In the genomic region with DNA sequence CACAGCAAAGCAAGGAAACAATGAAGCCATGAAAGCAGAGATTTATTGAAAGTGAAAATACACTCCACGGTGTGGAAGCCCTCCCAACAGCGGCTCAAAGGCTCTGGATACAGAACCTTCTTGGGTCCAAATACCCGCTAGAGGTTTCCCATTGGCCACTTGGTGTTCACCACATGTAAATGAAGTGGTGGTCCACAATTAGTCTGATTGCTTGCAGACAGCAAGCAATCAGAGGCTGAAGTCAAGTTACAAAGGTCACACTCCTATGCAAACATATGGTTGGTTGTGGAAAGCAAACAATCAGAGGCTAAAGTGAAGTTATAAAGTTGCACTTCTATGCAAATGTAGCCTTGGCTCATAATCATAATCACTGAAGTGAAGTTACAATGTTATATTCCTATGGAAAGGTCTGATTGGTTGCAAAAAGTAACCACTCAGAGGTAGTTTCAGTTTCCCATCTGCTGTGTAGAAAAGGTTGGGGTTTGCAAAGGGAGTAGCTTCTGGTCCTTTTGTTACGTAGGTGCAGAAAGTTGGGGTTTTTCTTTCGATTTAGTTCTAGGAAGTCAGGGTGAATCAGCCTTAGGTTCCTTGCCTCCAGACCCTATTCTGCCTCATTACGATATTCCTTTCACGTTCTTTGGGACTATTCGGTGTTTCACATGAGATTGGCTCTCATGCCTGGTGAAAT, we compare ENCODE assay signal across 8 cellular contexts. TPM values are rescaled to one million over a fixed set of nuclear protein-coding genes. Genes with fewer than 3 reads are reported as not detected.
A peak's percentile ranks its signal among the peaks of the same experiment; 100 is the strongest.
DNase-seq lines count a peak whose midpoint lies in the region; ATAC-seq and TF ChIP-seq lines count a peak whose summit lies in the region.

No MANE protein-coding gene starts in this region.

- no peak overlapping the region for H3K4me3 Mint-ChIP-seq in GM23338

- H2AFZ ChIP-seq in GM23338 = peak overlapping the region; percentile 78; the same call in 1 of the 2 replicates

- no peaks in the 10 kb centered on the region for H3K36me3 ChIP-seq in GM23338 (ENCODE audit: insufficient read depth)
- H3K36me3 ChIP-seq in heart right ventricle = no peaks in the 10 kb centered on the region

- H3K27me3 ChIP-seq in GM23338 (ENCODE audit: insufficient read depth) (no peaks in the 10 kb centered on the region), heart right ventricle (peaks cover 0 to 8% (median 0%) of the 10 kb centered on the region in 7 donors)

- H3K9me3 Mint-ChIP-seq in GM23338 = no peaks in the 10 kb centered on the region

- H3K4me1 Mint-ChIP-seq in GM23338 = no peaks in the 10 kb centered on the region; the same call in 1 of the 3 replicates

- H3K27ac ChIP-seq in GM23338 (ENCODE audit: low read depth) (no peak overlapping the region), heart right ventricle (peak overlapping the region in 1 of 10 donors; percentile 77)

- no peaks in the 10 kb centered on the region for H3K36me3 Mint-ChIP-seq in GM23338 (ENCODE audit: low read depth)

- H3K4me1 ChIP-seq in GM23338 (ENCODE audit: insufficient read depth) (peaks cover 7% of the 10 kb centered on the region; the same call in 1 of the 2 replicates), heart right ventricle (peaks cover 0 to 10% (median 0%) of the 10 kb centered on the region in 9 donors)

- TF ChIP-seq CTCF in GM23338 (conservative IDR thresholded peaks at IDR 0.05; ENCODE audit: low read depth in 2 of 2) = no peak
- TF ChIP-seq CTCF in fibroblast of the aortic adventitia (IDR thresholded peaks at IDR 0.05; ENCODE audit: insufficient read depth, low read length) = no peak
- TF ChIP-seq CTCF in heart right ventricle (IDR thresholded peaks at IDR 0.05) = no peak

- H4K20me1 ChIP-seq in GM23338 (replicated peaks; ENCODE audit: insufficient read depth) = no peaks in the 10 kb centered on the region

- no peaks in the 10 kb centered on the region for H3K27me3 Mint-ChIP-seq in GM23338 (ENCODE audit: insufficient read depth, low read depth, poor library complexity)

- no peak overlapping the region for H3K27ac Mint-ChIP-seq in GM23338

- DNase-seq in GM23338 (ENCODE audit: low spot score) (no peak), NCI-H460 (ENCODE audit: extremely low read depth, low read depth) (peak; percentile 30), fibroblast of the aortic adventitia (ENCODE audit: low read depth) (peak; percentile 2), heart right ventricle (no peak), NCI-H1048 (lab: John Stamatoyannopoulos, UW) (no peak), cardiac septum (ENCODE audit: low spot score) (no peak), NCI-H2227 (lab: John Stamatoyannopoulos, UW; ENCODE audit: unreplicated experiment) (no peak)

- no peaks in the 10 kb centered on the region for H3K9me3 ChIP-seq in heart right ventricle

- ATAC-seq in GM18508 (IDR thresholded peaks at IDR 0.05; ENCODE audit: insufficient read depth, unreplicated experiment) (peak; percentile 87), GM23338 (no peak), heart right ventricle (no peak)

- H3F3A ChIP-seq in GM23338 (replicated peaks; ENCODE audit: low read depth) = no peaks in the 10 kb centered on the region

- H3K4me2 ChIP-seq in GM23338 = no peak overlapping the region

- H3K79me2 ChIP-seq in GM23338 (replicated peaks; ENCODE audit: insufficient read depth) = no peaks in the 10 kb centered on the region

- intact Hi-C loops in heart right ventricle (cut with DNase I) (no loop called here), cardiac septum (cut with DNase I) (no loop called here)

- no peaks in the 10 kb centered on the region for H3K9me2 ChIP-seq in GM23338 (ENCODE audit: insufficient read depth)

- H3K4me3 ChIP-seq in GM23338 (no peak overlapping the region), fibroblast of the aortic adventitia (ENCODE audit: low read depth, low read length) (no peak overlapping the region), heart right ventricle (peak overlapping the region in 1 of 10 donors; percentile 22)

- 77 to 83% methylated on average over 8 of the region's 8 CpGs for WGBS in heart right ventricle, 2 donors

TF ChIP-seq in GM23338, 12 proteins besides CTCF, POLR2A, EP300 and RAD21:
- TF ChIP-seq, protein P1, sequence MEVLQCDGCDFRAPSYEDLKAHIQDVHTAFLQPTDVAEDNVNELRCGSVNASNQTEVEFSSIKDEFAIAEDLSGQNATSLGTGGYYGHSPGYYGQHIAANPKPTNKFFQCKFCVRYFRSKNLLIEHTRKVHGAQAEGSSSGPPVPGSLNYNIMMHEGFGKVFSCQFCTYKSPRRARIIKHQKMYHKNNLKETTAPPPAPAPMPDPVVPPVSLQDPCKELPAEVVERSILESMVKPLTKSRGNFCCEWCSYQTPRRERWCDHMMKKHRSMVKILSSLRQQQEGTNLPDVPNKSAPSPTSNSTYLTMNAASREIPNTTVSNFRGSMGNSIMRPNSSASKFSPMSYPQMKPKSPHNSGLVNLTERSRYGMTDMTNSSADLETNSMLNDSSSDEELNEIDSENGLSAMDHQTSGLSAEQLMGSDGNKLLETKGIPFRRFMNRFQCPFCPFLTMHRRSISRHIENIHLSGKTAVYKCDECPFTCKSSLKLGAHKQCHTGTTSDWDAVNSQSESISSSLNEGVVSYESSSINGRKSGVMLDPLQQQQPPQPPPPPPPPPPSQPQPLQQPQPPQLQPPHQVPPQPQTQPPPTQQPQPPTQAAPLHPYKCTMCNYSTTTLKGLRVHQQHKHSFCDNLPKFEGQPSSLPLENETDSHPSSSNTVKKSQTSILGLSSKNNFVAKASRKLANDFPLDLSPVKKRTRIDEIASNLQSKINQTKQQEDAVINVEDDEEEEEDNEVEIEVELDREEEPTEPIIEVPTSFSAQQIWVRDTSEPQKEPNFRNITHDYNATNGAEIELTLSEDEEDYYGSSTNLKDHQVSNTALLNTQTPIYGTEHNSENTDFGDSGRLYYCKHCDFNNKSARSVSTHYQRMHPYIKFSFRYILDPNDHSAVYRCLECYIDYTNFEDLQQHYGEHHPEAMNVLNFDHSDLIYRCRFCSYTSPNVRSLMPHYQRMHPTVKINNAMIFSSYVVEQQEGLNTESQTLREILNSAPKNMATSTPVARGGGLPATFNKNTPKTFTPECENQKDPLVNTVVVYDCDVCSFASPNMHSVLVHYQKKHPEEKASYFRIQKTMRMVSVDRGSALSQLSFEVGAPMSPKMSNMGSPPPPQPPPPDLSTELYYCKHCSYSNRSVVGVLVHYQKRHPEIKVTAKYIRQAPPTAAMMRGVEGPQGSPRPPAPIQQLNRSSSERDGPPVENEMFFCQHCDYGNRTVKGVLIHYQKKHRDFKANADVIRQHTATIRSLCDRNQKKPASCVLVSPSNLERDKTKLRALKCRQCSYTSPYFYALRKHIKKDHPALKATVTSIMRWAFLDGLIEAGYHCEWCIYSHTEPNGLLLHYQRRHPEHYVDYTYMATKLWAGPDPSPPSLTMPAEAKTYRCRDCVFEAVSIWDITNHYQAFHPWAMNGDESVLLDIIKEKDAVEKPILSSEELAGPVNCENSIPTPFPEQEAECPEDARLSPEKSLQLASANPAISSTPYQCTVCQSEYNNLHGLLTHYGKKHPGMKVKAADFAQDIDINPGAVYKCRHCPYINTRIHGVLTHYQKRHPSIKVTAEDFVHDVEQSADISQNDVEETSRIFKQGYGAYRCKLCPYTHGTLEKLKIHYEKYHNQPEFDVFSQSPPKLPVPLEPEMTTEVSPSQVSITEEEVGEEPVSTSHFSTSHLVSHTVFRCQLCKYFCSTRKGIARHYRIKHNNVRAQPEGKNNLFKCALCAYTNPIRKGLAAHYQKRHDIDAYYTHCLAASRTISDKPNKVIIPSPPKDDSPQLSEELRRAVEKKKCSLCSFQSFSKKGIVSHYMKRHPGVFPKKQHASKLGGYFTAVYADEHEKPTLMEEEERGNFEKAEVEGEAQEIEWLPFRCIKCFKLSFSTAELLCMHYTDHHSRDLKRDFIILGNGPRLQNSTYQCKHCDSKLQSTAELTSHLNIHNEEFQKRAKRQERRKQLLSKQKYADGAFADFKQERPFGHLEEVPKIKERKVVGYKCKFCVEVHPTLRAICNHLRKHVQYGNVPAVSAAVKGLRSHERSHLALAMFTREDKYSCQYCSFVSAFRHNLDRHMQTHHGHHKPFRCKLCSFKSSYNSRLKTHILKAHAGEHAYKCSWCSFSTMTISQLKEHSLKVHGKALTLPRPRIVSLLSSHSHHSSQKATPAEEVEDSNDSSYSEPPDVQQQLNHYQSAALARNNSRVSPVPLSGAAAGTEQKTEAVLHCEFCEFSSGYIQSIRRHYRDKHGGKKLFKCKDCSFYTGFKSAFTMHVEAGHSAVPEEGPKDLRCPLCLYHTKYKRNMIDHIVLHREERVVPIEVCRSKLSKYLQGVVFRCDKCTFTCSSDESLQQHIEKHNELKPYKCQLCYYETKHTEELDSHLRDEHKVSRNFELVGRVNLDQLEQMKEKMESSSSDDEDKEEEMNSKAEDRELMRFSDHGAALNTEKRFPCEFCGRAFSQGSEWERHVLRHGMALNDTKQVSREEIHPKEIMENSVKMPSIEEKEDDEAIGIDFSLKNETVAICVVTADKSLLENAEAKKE (CRISPR knock-in tag; IDR thresholded peaks at IDR 0.05) = no peak
- TF ChIP-seq ZNF331 (CRISPR knock-in tag; IDR thresholded peaks at IDR 0.05; ENCODE audit: low read depth) (no peak), POLR2AphosphoS5 (IDR thresholded peaks at IDR 0.05; ENCODE audit: low read depth) (no peak)

RNA-seq across cellular contexts. Expression of a gene that starts 36.8 kb away (rescaled TPM):
- total RNA-seq in GM23338 (2014; rRNA removed; shearing (Covaris generic)) = 77.2 and 82.1 TPM in 2 replicates
- polyA plus RNA-seq in GM23338 (2016; fragmentation: Nextera tagmentation; extraction: Ambion mirVana) = 105 and 133 TPM in 2 replicates
- 11.8 and 14.0 TPM in 2 replicates for total RNA-seq in NCI-H460 (2014; rRNA removed; shearing (Covaris generic))
- 12.6 and 13.6 TPM in 2 replicates for polyA plus RNA-seq in NCI-H460 (2014; cell fraction: nucleus; rRNA removed)
- 8.6 and 14.0 TPM in 2 replicates for total RNA-seq in fibroblast of the aortic adventitia (ENCODE audit: low replicate concordance)
- 10 to 100 TPM in 1 of 10 donors, 1 to 10 TPM in 9; 7.6 to 10.0 (median 8.3) TPM for total RNA-seq in heart right ventricle
- polyA plus RNA-seq in heart right ventricle = 10 to 100 TPM in 1 of 2 donors, 1 to 10 TPM in 1; 3.9 to 14.0 TPM
- total RNA-seq in cardiac septum = 7.0 TPM

Comparison
In these comparisons a context has a peak if more than half of its experiments do, and no peak if none do; other contexts are left out.
1. DNase-seq: peak in NCI-H460 (single experiment) and fibroblast of the aortic adventitia (single experiment); none in GM23338 (single experiment), heart right ventricle (0 of 2), NCI-H1048 (single experiment), cardiac septum (single experiment) and NCI-H2227 (single experiment).